ENCODE assay signal across 28 cellular contexts in the genomic region with DNA sequence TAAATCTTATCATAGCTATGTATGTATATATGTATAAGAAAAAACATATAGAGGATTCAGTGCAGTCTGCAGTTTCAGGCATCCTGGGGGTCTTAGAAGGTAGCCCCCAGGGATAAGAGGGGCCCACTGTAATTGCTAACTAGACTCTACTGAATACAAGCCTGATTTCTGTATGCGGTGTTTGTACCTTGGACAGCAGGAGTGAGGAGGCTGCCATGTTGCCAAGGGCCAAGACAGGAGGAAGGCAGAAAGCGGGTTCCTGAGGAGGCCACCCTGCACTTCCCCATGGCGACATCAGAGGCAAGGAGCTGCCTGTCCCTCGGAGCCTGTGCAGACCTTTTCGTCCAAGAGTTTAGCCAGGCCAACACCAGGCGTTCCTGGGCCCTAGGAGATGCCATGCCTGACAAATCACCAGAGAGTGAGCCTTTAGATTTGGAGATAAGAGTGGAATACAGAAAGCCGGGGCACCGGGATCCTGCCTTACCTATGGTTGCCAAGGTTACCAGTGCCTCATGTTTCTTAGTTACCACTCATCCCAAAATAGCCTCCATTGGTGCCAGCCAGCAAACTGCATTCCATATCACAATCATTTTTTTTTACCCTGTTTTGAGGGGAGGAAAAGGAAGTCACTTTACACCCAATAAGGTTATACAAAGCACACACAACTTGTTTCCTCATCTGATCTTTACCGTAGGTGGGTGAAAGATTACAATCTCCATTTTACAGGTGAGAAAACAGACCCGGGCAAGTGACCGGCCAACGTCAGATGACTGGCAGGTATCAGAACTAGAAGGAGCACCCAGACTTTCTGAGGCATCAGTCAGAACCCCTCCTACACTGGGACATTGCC. TPM values are rescaled to one million over a fixed set of nuclear protein-coding genes. Genes with fewer than 3 reads are reported as not detected.
"Had no signal": no experiment of that assay in that cellular context is flagged by ENCODE, and none has a peak within 500 bp of the region (broad histone marks: within the 10 kb centered on the region; RNA-seq: fewer than 3 reads in every experiment).

No MANE protein-coding gene starts in this region.

- H3K9me3 ChIP-seq: SJCRH30 had no signal

- H3K4me3 ChIP-seq: cardiac muscle cell, SJCRH30 had no signal

- H3K27me3 ChIP-seq: brain microvascular endothelial cell, cardiac muscle cell had no signal

- H3K27ac ChIP-seq: brain microvascular endothelial cell, cardiac muscle cell, SJCRH30 had no signal

- H3K4me1 ChIP-seq: SJCRH30 had no signal

- ATAC-seq: activated CD8-positive, alpha-beta memory T cell treated with anti-CD3 and anti-CD28 coated beads, Interleukin-2, amount 10 ng/mL, durations not matched to agents 7 days and 5 days; Panc1; T-helper 17 cell had no signal

- DNase-seq: activated B cell treated with CpG ODN at 0.5 μM for 24 hours; activated CD4-positive, alpha-beta T cell treated with anti-CD3 and anti-CD28 coated beads for 1 hour; activated CD4-positive, alpha-beta T cell treated with anti-CD3 and anti-CD28 coated beads, Interleukin-2, amount 10 ng/mL, durations not matched to agents 24 days and 14 days; activated CD4-positive, alpha-beta T cell treated with anti-CD3 and anti-CD28 coated beads, Interleukin-2, amount 50 U/mL, for 48 hours; activated CD8-positive, alpha-beta memory T cell treated with anti-CD3 and anti-CD28 coated beads, Interleukin-2, amount 10 ng/mL, durations not matched to agents 7 days and 5 days; activated effector memory CD4-positive, alpha-beta T cell treated with Interleukin-2 at 50 U/mL for 16 hours; activated naive CD4-positive, alpha-beta T cell; activated T-cell treated with anti-CD3 and anti-CD28 coated beads, Interleukin-2, amount 50 U/mL, for 24 hours; brain microvascular endothelial cell; Kasumi-1; KBM-7; NCI-H1105 treated with DMSO at 0.1 percent for 48 hours; NCI-H1436 treated with DMSO at 0.1 percent for 48 hours; NCI-H187; NCI-H2081; NCI-H2171 treated with DMSO at 0.1 percent for 48 hours; NCI-H226; NCI-H526; NK-92 treated with Interleukin-12 subunit alpha and Interleukin-12 subunit beta, amount 100 ng/mL, for 24 hours; OCI-M1; Right ventricle myocardium superior; RPMI8226; SJCRH30; T-helper 17 cell; T-helper 9 cell had no signal

- H3K36me3 ChIP-seq: brain microvascular endothelial cell, cardiac muscle cell, SJCRH30 had no signal

RNA-seq across cellular contexts. Expression of a gene that starts 51.0 kb away (rescaled TPM):
- total RNA-seq: activated B cell treated with CpG ODN at 0.5 μM for 24 hours; activated CD4-positive, alpha-beta T cell treated with anti-CD3 and anti-CD28 coated beads, Interleukin-2, amount 10 ng/mL, durations not matched to agents 24 days and 14 days; activated CD8-positive, alpha-beta memory T cell treated with anti-CD3 and anti-CD28 coated beads, Interleukin-2, amount 10 ng/mL, durations not matched to agents 7 days and 5 days; activated T-helper 1 cell treated with anti-CD3 and anti-CD28 coated beads, Interleukin-12 subunit alpha, Interleukin-12 subunit beta, Interleukin-2, Interleukin-4 antibody, amounts not matched to agents 30 ng/mL and 10 ng/mL and 1 ng/mL, durations not matched to agents 14 hours and 24 hours and 36 hours; Right ventricle myocardium superior; T-helper 17 cell had no signal
